Comparison of ENCODE assay signal across 19 cellular contexts in genomic region chr18:36382854-36383253, GRCh38.
DNase-seq lines count a peak whose midpoint lies in the region; ATAC-seq, FAIRE-seq and TF ChIP-seq lines count a peak whose summit lies in the region.
"Had no signal": no experiment of that assay in that cellular context is flagged by ENCODE, and none has a peak within 500 bp of the region (broad histone marks: within the 10 kb centered on the region; RNA-seq: fewer than 3 reads in every experiment).

No MANE protein-coding gene starts in this region.

- no peaks in the 10 kb centered on the region for H3K9me3 Mint-ChIP-seq in mesothelial cell of epicardium
- H3K9me3 Mint-ChIP-seq in activated T-cell treated with anti-CD3 and anti-CD28 coated beads, Interleukin-2, amount 50 U/mL, for 72 hours = no peaks in the 10 kb centered on the region
- H3K9me3 Mint-ChIP-seq: CD4-positive, alpha-beta T cell had no signal

- no peak overlapping the region for H3K4me3 Mint-ChIP-seq in mesothelial cell of epicardium
- no peak overlapping the region for H3K4me3 Mint-ChIP-seq in activated T-cell treated with anti-CD3 and anti-CD28 coated beads, Interleukin-2, amount 50 U/mL, for 72 hours
- H3K4me3 Mint-ChIP-seq: CD4-positive, alpha-beta T cell had no signal

- TF ChIP-seq CTCF in GM12878 (IDR thresholded peaks at IDR 0.05 in 2 of 3, conservative IDR thresholded peaks at IDR 0.05 in 1 of 3; ENCODE audit: control insufficient read depth in 2 of 3, extremely low read depth in 1 of 3, insufficient read depth in 1 of 3, low read depth in 3 of 3, low read length in 3 of 3) = no peak
- TF ChIP-seq CTCF in right atrium auricular region (IDR thresholded peaks at IDR 0.05) = no peak
- no peak for TF ChIP-seq CTCF in mesothelial cell of epicardium (IDR thresholded peaks at IDR 0.05; ENCODE audit: unreplicated experiment)

- peaks cover 55% of the 10 kb centered on the region for H3K4me1 Mint-ChIP-seq in mesothelial cell of epicardium
- no peaks in the 10 kb centered on the region for H3K4me1 Mint-ChIP-seq in activated T-cell treated with anti-CD3 and anti-CD28 coated beads, Interleukin-2, amount 50 U/mL, for 72 hours (ENCODE audit: low read depth)

- H3K79me2 ChIP-seq in GM12878 (ENCODE audit: control insufficient read depth, insufficient read depth, low read length) = no peaks in the 10 kb centered on the region

- in situ Hi-C loops in GM12878 (cut with MboI) = no loop called here

- H3K36me3 Mint-ChIP-seq in mesothelial cell of epicardium = no peaks in the 10 kb centered on the region
- H3K36me3 Mint-ChIP-seq in activated T-cell treated with anti-CD3 and anti-CD28 coated beads, Interleukin-2, amount 50 U/mL, for 72 hours (ENCODE audit: insufficient read depth in 2 of 2) = no peaks in the 10 kb centered on the region

- H4K20me1 ChIP-seq in GM12878 (ENCODE audit: control insufficient read depth, insufficient read depth) = no peaks in the 10 kb centered on the region

- TF ChIP-seq RAD21 in GM12878 (IDR thresholded peaks at IDR 0.05; ENCODE audit: insufficient read depth, low read depth, low read length) = no peak

- H3K36me3 ChIP-seq in GM12878 (ENCODE audit: control insufficient read depth in 2 of 2, insufficient read depth in 2 of 2, low read length in 1 of 2) (no peaks in the 10 kb centered on the region; a peak in 1 of 4 replicates), right atrium auricular region (no peaks in the 10 kb centered on the region)

- H3K27ac ChIP-seq in GM12878 (ENCODE audit: control insufficient read depth, insufficient read depth) (no peak overlapping the region), right atrium auricular region (peak overlapping the region; percentile 48 to 93)

- 46% methylated on average over 5 of the region's 5 CpGs for WGBS in GM12878 (ENCODE audit: insufficient coverage, insufficient replicate concordance, low lambda C conversion rate, missing lambda C conversion rate)

- CTCF ChIA-PET in GM12878 (lab: Yijun Ruan, JAX) = interaction anchor here (1.1 to 2.4 kb wide), 2 partner anchors 12 to 33 kb away, joined by 3 to 7 read pairs; no protein-coding TSS in a partner anchor

- TF ChIP-seq POLR2A in GM12878 (IDR thresholded peaks at IDR 0.05; ENCODE audit: low read depth, low read length) = no peak

- no peak for DNase-seq in GM12878 (ENCODE audit: low read depth, low spot score)
- DNase-seq in right atrium auricular region (ENCODE audit: low spot score) = no peak
- DNase-seq in mesothelial cell of epicardium (ENCODE audit: low spot score in 2 of 2, unreplicated experiment in 2 of 2) = no peak
- peak; percentile 50 for DNase-seq in renal cortical epithelial cell (ENCODE audit: low read depth)
- DNase-seq in GOT3 (lab: John Stamatoyannopoulos, UW) = no peak
- no peak for DNase-seq in activated T-cell treated with anti-CD3 and anti-CD28 coated beads, Interleukin-2, amount 50 U/mL, for 72 hours
- DNase-seq: CD4-positive, alpha-beta T cell; DMS153; GDM1; NCI-H1105 treated with DMSO at 0.1 percent for 48 hours; NCI-H1694; NK-92 treated with Interleukin-12 subunit alpha and Interleukin-12 subunit beta, amount 100 ng/mL, for 24 hours; SHP77 treated with DMSO at 0.1 percent for 48 hours had no signal

- no TSS peak for BruUV-seq in GM12878 (replicated peaks; lab: Mats Ljungman, UMichigan)

- ATAC-seq in GM12878 = peak; percentile 26
- ATAC-seq in activated CD4-positive, CD25-positive, alpha-beta regulatory T cell treated with anti-CD3 and anti-CD28 coated beads, Interleukin-2, amount 50 U/mL, for 24 hours = no peak
- ATAC-seq in activated T-cell treated with anti-CD3 and anti-CD28 coated beads, Interleukin-2, amount 50 U/mL, for 72 hours (replicated peaks in 1 of 2) = no peak
- ATAC-seq in GM21737 (IDR thresholded peaks at IDR 0.05; ENCODE audit: unreplicated experiment) = no peak
- ATAC-seq: HepG2 had no signal

- H3K27ac Mint-ChIP-seq in mesothelial cell of epicardium = peak overlapping the region; percentile 19
- no peak overlapping the region for H3K27ac Mint-ChIP-seq in activated T-cell treated with anti-CD3 and anti-CD28 coated beads, Interleukin-2, amount 50 U/mL, for 72 hours
- H3K27ac Mint-ChIP-seq: CD4-positive, alpha-beta T cell had no signal

- SMC1A ChIA-PET in GM12878 (lab: Charles Lee; ENCODE audit: uncharacterized antibody, unreplicated experiment) = interaction anchor here (0.7 to 50.9 kb wide), 7 partner anchors 2 to 189 kb away, joined by 3 to 1180 read pairs (median 4); no protein-coding TSS in a partner anchor

- no peak overlapping the region for H3K4me3 ChIP-seq in GM12878
- no peak overlapping the region for H3K4me3 ChIP-seq in right atrium auricular region

- H3K27me3 ChIP-seq in GM12878 (replicated peaks in 1 of 2; ENCODE audit: control insufficient read depth in 2 of 2, insufficient read depth in 2 of 2, low read length in 1 of 2) (no peaks in the 10 kb centered on the region), right atrium auricular region (no peaks in the 10 kb centered on the region)

- H3K9me3 ChIP-seq in GM12878 (replicated peaks; ENCODE audit: control insufficient read depth, insufficient read depth, low read length) (no peaks in the 10 kb centered on the region), right atrium auricular region (no peaks in the 10 kb centered on the region)

- RAD21 ChIA-PET in GM12878 (lab: Charles Lee; ENCODE audit: unreplicated experiment) = interaction anchor here (1.8 to 1.9 kb wide), 2 partner anchors 10 to 112 kb away, joined by 3 to 8 read pairs; no protein-coding TSS in a partner anchor

- FAIRE-seq in GM12878 (lab: Jason Lieb, UNC) = no peak
- FAIRE-seq: A204.1, GM19239, HepG2, RCC 7860 had no signal

- H3K9ac ChIP-seq in GM12878 (ENCODE audit: control insufficient read depth, insufficient read depth, low read length) = no peak overlapping the region

- POLR2A ChIA-PET in GM12878 (lab: Charles Lee) = no interaction called here

- H3K4me1 ChIP-seq in GM12878 (ENCODE audit: control insufficient read depth, insufficient read depth, low read length) (no peaks in the 10 kb centered on the region; the same call in 1 of the 2 replicates), right atrium auricular region (peaks cover 0 to 40% of the 10 kb centered on the region in 2 donors)

- H2AFZ ChIP-seq in GM12878 (ENCODE audit: control insufficient read depth, low read depth, low read length) = no peak overlapping the region

- no peak overlapping the region for H3K4me2 ChIP-seq in GM12878 (ENCODE audit: control insufficient read depth, insufficient read depth)

- no peaks in the 10 kb centered on the region for H3K27me3 Mint-ChIP-seq in mesothelial cell of epicardium (ENCODE audit: low read depth)
- peaks cover 27% of the 10 kb centered on the region for H3K27me3 Mint-ChIP-seq in activated T-cell treated with anti-CD3 and anti-CD28 coated beads, Interleukin-2, amount 50 U/mL, for 72 hours (ENCODE audit: low read depth)
- H3K27me3 Mint-ChIP-seq: CD4-positive, alpha-beta T cell had no signal

- intact Hi-C loops in GM12878 (cut with micrococcal nuclease; ENCODE audit: unreplicated experiment) = no loop called here

- TF ChIP-seq EP300 in GM12878 (IDR thresholded peaks at IDR 0.05; ENCODE audit: borderline replicate concordance in 1 of 2, control insufficient read depth in 1 of 2, low read depth in 2 of 2, low read length in 2 of 2) = no peak

TF ChIP-seq in GM12878, 131 proteins besides CTCF, POLR2A, EP300 and RAD21:
- TF ChIP-seq NR2C2 (IDR thresholded peaks at IDR 0.05; ENCODE audit: borderline replicate concordance, control insufficient read depth, insufficient read length, low read depth) = no peak
- TF ChIP-seq BRCA1 (IDR thresholded peaks at IDR 0.05; ENCODE audit: low read depth, low read length) = no peak
- TF ChIP-seq CBFB (IDR thresholded peaks at IDR 0.05; ENCODE audit: low read depth) = no peak
